In genomic region chr12:93883436-93884154, GRCh38 we compare ENCODE assay signal across 15 cellular contexts.
DNase-seq lines count a peak whose midpoint lies in the region; ATAC-seq and TF ChIP-seq lines count a peak whose summit lies in the region.
"Had no signal": no experiment of that assay in that cellular context is flagged by ENCODE, and none has a peak within 500 bp of the region (broad histone marks: within the 10 kb centered on the region; RNA-seq: fewer than 3 reads in every experiment).

No MANE protein-coding gene starts in this region.

- CTCF ChIA-PET in WTC11 (lab: Charles Lee): no interaction called here

- DNase-seq in Right ventricle myocardium inferior (ENCODE audit: missing footprints) (no peak), Right ventricle myocardium superior (no peak), WTC11 (ENCODE audit: low spot score) (no peak), fibroblast of the aortic adventitia (ENCODE audit: low read depth) (peak; percentile 80), NCI-H2196 treated with DMSO at 0.1 percent for 48 hours (lab: John Stamatoyannopoulos, UW; ENCODE audit: unreplicated experiment) (no peak), NCI-H2081 treated with DMSO at 0.1 percent for 48 hours (lab: John Stamatoyannopoulos, UW) (no peak), suprapubic skin (ENCODE audit: low spot score in 2 of 2) (no peak)
- DNase-seq: dermis blood vessel endothelial cell, DMS 273 treated with DMSO at 0.1 percent for 48 hours, foreskin melanocyte, NCI-H1092, NCI-H345, spleen, stomach had no signal

- TF ChIP-seq POLR2A in suprapubic skin (IDR thresholded peaks at IDR 0.05): no peak

- TF ChIP-seq CTCF in WTC11 (IDR thresholded peaks at IDR 0.05) (no peak), fibroblast of the aortic adventitia (IDR thresholded peaks at IDR 0.05; ENCODE audit: insufficient read depth, low read length) (no peak), suprapubic skin (IDR thresholded peaks at IDR 0.05) (no peak)

- H3K27me3 ChIP-seq in suprapubic skin: no peaks in the 10 kb centered on the region
- H3K27me3 ChIP-seq: spleen, stomach had no signal

- no peak overlapping the region for H3K4me3 Mint-ChIP-seq in WTC11

- no peak overlapping the region for H3K27ac ChIP-seq in suprapubic skin
- H3K27ac ChIP-seq: spleen, stomach had no signal

- H3K27me3 Mint-ChIP-seq in WTC11 (ENCODE audit: low read depth): no peaks in the 10 kb centered on the region

- no peaks in the 10 kb centered on the region for H3K36me3 Mint-ChIP-seq in WTC11

- POLR2A ChIA-PET in WTC11 (lab: Charles Lee): no interaction called here

- no peaks in the 10 kb centered on the region for H3K9me3 ChIP-seq in suprapubic skin
- H3K9me3 ChIP-seq: spleen, stomach had no signal

- intact Hi-C loops in Right ventricle myocardium inferior (cut with DNase I) (no loop called here), Right ventricle myocardium superior (cut with DNase I) (no loop called here)

- peaks cover 2% of the 10 kb centered on the region for H3K4me1 ChIP-seq in suprapubic skin
- H3K4me1 ChIP-seq: stomach had no signal

- H3K4me3 ChIP-seq in fibroblast of the aortic adventitia (ENCODE audit: low read depth, low read length): no peak overlapping the region
- H3K4me3 ChIP-seq in suprapubic skin: no peak overlapping the region
- H3K4me3 ChIP-seq: spleen, stomach had no signal

- no peak overlapping the region for H3K27ac Mint-ChIP-seq in WTC11

- peak; percentile 20 for ATAC-seq in Right ventricle myocardium inferior
- no peak for ATAC-seq in Right ventricle myocardium superior (ENCODE audit: poor library complexity)
- no peak for ATAC-seq in WTC11
- no peak for ATAC-seq in GM18861 (IDR thresholded peaks at IDR 0.05; ENCODE audit: unreplicated experiment)

- TF ChIP-seq EP300 in suprapubic skin (IDR thresholded peaks at IDR 0.05): no peak

- no peaks in the 10 kb centered on the region for H3K9me3 Mint-ChIP-seq in WTC11

- WGBS in suprapubic skin: 80% methylated on average over 2 of the region's 2 CpGs

- H3K4me1 Mint-ChIP-seq in WTC11: peaks cover 16% of the 10 kb centered on the region

- no peaks in the 10 kb centered on the region for H3K36me3 ChIP-seq in suprapubic skin
- H3K36me3 ChIP-seq: spleen, stomach had no signal

TF ChIP-seq in WTC11, 78 proteins besides CTCF, POLR2A, EP300 and RAD21:
- TF ChIP-seq ZNF263 (CRISPR knock-in tag; IDR thresholded peaks at IDR 0.05; ENCODE audit: low read depth) (no peak), ZNF121 (CRISPR knock-in tag; IDR thresholded peaks at IDR 0.05) (peak; percentile 57; the same call in 1 of the 2 replicates)
